10 cellular contexts compared by ENCODE assay signal in genomic region chr6:154962751-154963150, GRCh38. TPM values are rescaled to one million over a fixed set of nuclear protein-coding genes. Genes with fewer than 3 reads are reported as not detected.
DNase-seq lines count a peak whose midpoint lies in the region; ATAC-seq, FAIRE-seq and TF ChIP-seq lines count a peak whose summit lies in the region.
"Had no signal": no experiment of that assay in that cellular context is flagged by ENCODE, and none has a peak within 500 bp of the region (broad histone marks: within the 10 kb centered on the region; RNA-seq: fewer than 3 reads in every experiment).

No MANE protein-coding gene starts in this region.

- TF ChIP-seq CTCF in HFF-Myc (IDR thresholded peaks at IDR 0.05; ENCODE audit: low read depth, low read length, missing control alignments) (no peak), astrocyte of the spinal cord (IDR thresholded peaks at IDR 0.05; ENCODE audit: low read depth, low read length) (no peak), keratinocyte (optimal IDR thresholded peaks at IDR 0.05 in 1 of 3, IDR thresholded peaks at IDR 0.05 in 1 of 3, conservative IDR thresholded peaks at IDR 0.05 in 1 of 3; ENCODE audit: extremely low read depth in 1 of 3, insufficient read depth in 2 of 3, low read length in 3 of 3) (no peak), uterus (IDR thresholded peaks at IDR 0.05) (no peak)

- H3K4me1 ChIP-seq in keratinocyte (ENCODE audit: control insufficient read depth, extremely low read depth, insufficient read depth, low read length) (no peaks in the 10 kb centered on the region), uterus (no peaks in the 10 kb centered on the region)

- no peak for TF ChIP-seq POLR2A in uterus (IDR thresholded peaks at IDR 0.05)

- H2AFZ ChIP-seq in keratinocyte (ENCODE audit: control insufficient read depth, low read length) = no peak overlapping the region

- dilution Hi-C loops in keratinocyte (cut with MboI; ENCODE audit: extremely low pct_ligation_motif_present, low sequenced_read_pairs) = no loop called here

- no peak overlapping the region for H3K9ac ChIP-seq in keratinocyte (ENCODE audit: control insufficient read depth, extremely low read depth, insufficient read depth, low read length)

- no peaks in the 10 kb centered on the region for H3K36me3 ChIP-seq in keratinocyte (ENCODE audit: control insufficient read depth in 2 of 2, extremely low read depth in 1 of 2, insufficient read depth in 2 of 2, low read length in 2 of 2)
- H3K36me3 ChIP-seq in uterus = no peaks in the 10 kb centered on the region

- H3K9me1 ChIP-seq in keratinocyte (ENCODE audit: control insufficient read depth, extremely low read depth, insufficient read depth, low read length) = no peaks in the 10 kb centered on the region

- intact Hi-C loops in uterus (cut with DNase I; ENCODE audit: low total_unique reads) = no loop called here

- H3K27me3 ChIP-seq in keratinocyte (ENCODE audit: control insufficient read depth, extremely low read depth, insufficient read depth, low read length) (no peaks in the 10 kb centered on the region), uterus (no peaks in the 10 kb centered on the region)

- H4K20me1 ChIP-seq in keratinocyte (ENCODE audit: control insufficient read depth, extremely low read depth, insufficient read depth, low read length) = no peaks in the 10 kb centered on the region

- ATAC-seq in GM19324 (IDR thresholded peaks at IDR 0.05; ENCODE audit: low FRiP score, unreplicated experiment) = no peak
- ATAC-seq in HG03139 (IDR thresholded peaks at IDR 0.05; ENCODE audit: unreplicated experiment) = no peak
- ATAC-seq: WTC11 had no signal

- H3K4me3 ChIP-seq in HFF-Myc (replicated peaks; ENCODE audit: low read depth, low read length) (no peak overlapping the region), astrocyte of the spinal cord (ENCODE audit: low read depth, low read length) (no peak overlapping the region), keratinocyte (ENCODE audit: control insufficient read depth in 2 of 3, extremely low read depth in 1 of 3, insufficient read depth in 2 of 3, low read depth in 1 of 3, low read length in 3 of 3) (no peak overlapping the region), uterus (no peak overlapping the region)

- H3K79me2 ChIP-seq in keratinocyte (ENCODE audit: control insufficient read depth, insufficient read depth, low read length) = no peaks in the 10 kb centered on the region

- peak; percentile 39 for FAIRE-seq in keratinocyte (lab: Jason Lieb, UNC)

- H3K27ac ChIP-seq in keratinocyte (ENCODE audit: control insufficient read depth, insufficient read depth, low read length) (no peak overlapping the region), uterus (no peak overlapping the region)

- DNase-seq in A172 (ENCODE audit: low spot score) (peak; percentile 33), HFF-Myc (ENCODE audit: extremely low read depth, low read depth) (peak; percentile 27), astrocyte of the spinal cord (ENCODE audit: low read depth, low spot score) (peak; percentile 91), keratinocyte (ENCODE audit: low read depth, low spot score) (no peak), activated gamma-delta T cell (lab: John Stamatoyannopoulos, UW) (no peak), uterus (no peak)
- DNase-seq: activated gamma-delta T cell treated with Interleukin-2 at 50 U/mL for 16 hours had no signal

- H3K4me2 ChIP-seq in keratinocyte (ENCODE audit: control insufficient read depth, extremely low read depth, insufficient read depth, low read depth, low read length) = no peak overlapping the region

- in situ Hi-C loops in astrocyte of the spinal cord (cut with HindIII; ENCODE audit: low sequenced_read_pairs) = no loop called here

- no peaks in the 10 kb centered on the region for H3K9me3 ChIP-seq in keratinocyte (ENCODE audit: control insufficient read depth, low read depth, low read length)
- no peaks in the 10 kb centered on the region for H3K9me3 ChIP-seq in uterus

RNA-seq across cellular contexts. Expression of gene TIAM2, which starts 32.4 kb away (rescaled TPM):
- total RNA-seq in A172 (2014; rRNA removed; shearing (Covaris generic)) = 10.5 and 14.5 TPM in 2 replicates
- polyA plus RNA-seq in keratinocyte = 2.3 to 4.0 TPM (median 3.4 TPM) in 3 replicates
- polyA plus RNA-seq in keratinocyte (2011; ENCODE audit: low read depth) = 2.6 TPM
- polyA plus RNA-seq in keratinocyte (2011; cell fraction: cytosol; rRNA removed) = 2.4 and 3.2 TPM in 2 replicates
- 9.5 and 11.3 TPM in 2 replicates for polyA plus RNA-seq in keratinocyte (2011; cell fraction: nucleus; rRNA removed)
- 2.9 and 4.9 TPM in 2 replicates for polyA plus RNA-seq in keratinocyte (2012; ENCODE audit: low replicate concordance)
- polyA minus RNA-seq in keratinocyte = 3.2 to 8.2 TPM (median 3.8 TPM) in 3 replicates
- 2.1 TPM for polyA minus RNA-seq in keratinocyte (2011; cell fraction: cytosol; rRNA and poly(A)+ RNA removed)
- polyA minus RNA-seq in keratinocyte (2011; cell fraction: nucleus; rRNA and poly(A)+ RNA removed) = 11.4 and 26.2 TPM in 2 replicates
- 10 to 100 TPM; 25.7 to 77.1 (median 56.6) TPM for total RNA-seq in uterus

Comparison
In these comparisons a context has a peak if more than half of its experiments do, and no peak if none do; other contexts are left out.
1. DNase-seq: peak in A172 (single experiment), HFF-Myc (single experiment) and astrocyte of the spinal cord (single experiment); none in keratinocyte (single experiment), activated gamma-delta T cell (single experiment) and uterus (0 of 2).